Comparison of ENCODE assay signal across 1 cellular context in genomic region chr4:158777423-158777822, GRCh38.
TF ChIP-seq lines count a peak whose summit lies in the region.

No MANE protein-coding gene starts in this region.

TF ChIP-seq in HepG2, 621 proteins besides CTCF, POLR2A, EP300 and RAD21 (continued from another document):
- TF ChIP-seq SP5 (CRISPR knock-in tag; IDR thresholded peaks at IDR 0.05; ENCODE audit: borderline replicate concordance, low read depth) (0 out of 2 replicates have a peak, but pooled peaks have one; percentile 12), ETV5 (CRISPR knock-in tag; IDR thresholded peaks at IDR 0.05; ENCODE audit: borderline replicate concordance) (peak; percentile 69; the same call in 1 of the 2 replicates), GRHL1 (CRISPR knock-in tag; conservative IDR thresholded peaks at IDR 0.05) (no peak), SOX13 (IDR thresholded peaks at IDR 0.05) (no peak), SOX13 (CRISPR knock-in tag; conservative IDR thresholded peaks at IDR 0.05 in 1 of 2, IDR thresholded peaks at IDR 0.05 in 1 of 2) (peak in 1 of 2 experiments; percentile 50; a peak in 1 of 4 replicates), MED1 (CRISPR knock-in tag; IDR thresholded peaks at IDR 0.05) (peak; percentile 31; the same call in 1 of the 2 replicates), ZKSCAN5 (CRISPR knock-in tag; IDR thresholded peaks at IDR 0.05) (peak; percentile 97), MBD4 (IDR thresholded peaks at IDR 0.05; ENCODE audit: borderline replicate concordance, low read length) (no peak), HIC2 (CRISPR knock-in tag; IDR thresholded peaks at IDR 0.05; ENCODE audit: low read depth) (peak; percentile 91), GABPA (IDR thresholded peaks at IDR 0.05; ENCODE audit: low read depth, low read length) (no peak), GABPA (CRISPR knock-in tag; IDR thresholded peaks at IDR 0.05; ENCODE audit: low read depth) (no peak), ZNF569 (CRISPR knock-in tag; IDR thresholded peaks at IDR 0.05; ENCODE audit: borderline replicate concordance) (no peak), FOXP1 (IDR thresholded peaks at IDR 0.05) (no peak), FOXP1 (CRISPR knock-in tag; IDR thresholded peaks at IDR 0.05) (peak; percentile 47; the same call in 1 of the 2 replicates), FOXA3 (CRISPR knock-in tag; IDR thresholded peaks at IDR 0.05) (peak; percentile 64), BCL6 (CRISPR knock-in tag; IDR thresholded peaks at IDR 0.05) (0 out of 2 replicates have a peak, but pooled peaks have one; percentile 13), ATF7-NPFF (CRISPR knock-in tag; IDR thresholded peaks at IDR 0.05; ENCODE audit: low read depth) (no peak), ATAD3A (CRISPR knock-in tag; IDR thresholded peaks at IDR 0.05) (no peak)
- TF ChIP-seq, protein P1, sequence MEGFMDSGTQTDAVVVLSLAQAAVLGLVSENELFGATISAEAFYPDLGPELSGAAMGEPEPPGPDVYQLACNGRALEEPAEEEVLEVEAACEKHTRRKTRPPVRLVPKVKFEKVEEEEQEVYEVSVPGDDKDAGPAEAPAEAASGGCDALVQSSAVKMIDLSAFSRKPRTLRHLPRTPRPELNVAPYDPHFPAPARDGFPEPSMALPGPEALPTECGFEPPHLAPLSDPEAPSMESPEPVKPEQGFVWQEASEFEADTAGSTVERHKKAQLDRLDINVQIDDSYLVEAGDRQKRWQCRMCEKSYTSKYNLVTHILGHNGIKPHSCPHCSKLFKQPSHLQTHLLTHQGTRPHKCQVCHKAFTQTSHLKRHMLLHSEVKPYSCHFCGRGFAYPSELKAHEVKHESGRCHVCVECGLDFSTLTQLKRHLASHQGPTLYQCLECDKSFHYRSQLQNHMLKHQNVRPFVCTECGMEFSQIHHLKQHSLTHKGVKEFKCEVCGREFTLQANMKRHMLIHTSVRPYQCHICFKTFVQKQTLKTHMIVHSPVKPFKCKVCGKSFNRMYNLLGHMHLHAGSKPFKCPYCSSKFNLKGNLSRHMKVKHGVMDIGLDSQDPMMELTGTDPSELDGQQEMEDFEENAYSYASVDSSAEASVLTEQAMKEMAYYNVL (CRISPR knock-in tag; IDR thresholded peaks at IDR 0.05; ENCODE audit: borderline replicate concordance) = no peak
- TF ChIP-seq, protein P2, sequence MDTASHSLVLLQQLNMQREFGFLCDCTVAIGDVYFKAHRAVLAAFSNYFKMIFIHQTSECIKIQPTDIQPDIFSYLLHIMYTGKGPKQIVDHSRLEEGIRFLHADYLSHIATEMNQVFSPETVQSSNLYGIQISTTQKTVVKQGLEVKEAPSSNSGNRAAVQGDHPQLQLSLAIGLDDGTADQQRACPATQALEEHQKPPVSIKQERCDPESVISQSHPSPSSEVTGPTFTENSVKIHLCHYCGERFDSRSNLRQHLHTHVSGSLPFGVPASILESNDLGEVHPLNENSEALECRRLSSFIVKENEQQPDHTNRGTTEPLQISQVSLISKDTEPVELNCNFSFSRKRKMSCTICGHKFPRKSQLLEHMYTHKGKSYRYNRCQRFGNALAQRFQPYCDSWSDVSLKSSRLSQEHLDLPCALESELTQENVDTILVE (CRISPR knock-in tag; IDR thresholded peaks at IDR 0.05) = no peak
TF ChIP-seq in HepG2: peak in this region for 29.
